11 cellular contexts compared by ENCODE assay signal in genomic region chr20:3902041-3902440, GRCh38. TPM values are rescaled to one million over a fixed set of nuclear protein-coding genes. Genes with fewer than 3 reads are reported as not detected.
DNase-seq lines count a peak whose midpoint lies in the region; ATAC-seq and TF ChIP-seq lines count a peak whose summit lies in the region.
"Had no signal": no experiment of that assay in that cellular context is flagged by ENCODE, and none has a peak within 500 bp of the region (broad histone marks: within the 10 kb centered on the region; RNA-seq: fewer than 3 reads in every experiment).

No MANE protein-coding gene starts in this region.

- peak overlapping the region; percentile 3 for H3K27ac Mint-ChIP-seq in stimulated activated naive CD8-positive, alpha-beta T cell treated with anti-CD3 and anti-CD28 coated beads, Interleukin-15, Interleukin-2, amounts not matched to agents 100 ng/mL and 50 ng/mL, for 24 hours
- peak overlapping the region in 3 of 5 experiments; percentile 17 to 60 (median 47) for H3K27ac Mint-ChIP-seq in brain
- peak overlapping the region in 8 of 10 donors; percentile 18 to 89 (median 72) for H3K27ac Mint-ChIP-seq in naive thymus-derived CD8-positive, alpha-beta T cell

- no peak overlapping the region for H3K4me3 Mint-ChIP-seq in stimulated activated naive CD8-positive, alpha-beta T cell treated with anti-CD3 and anti-CD28 coated beads, Interleukin-15, Interleukin-2, amounts not matched to agents 100 ng/mL and 50 ng/mL, for 24 hours
- H3K4me3 Mint-ChIP-seq in brain, result peak overlapping the region in 1 of 5 experiments; percentile 27
- H3K4me3 Mint-ChIP-seq in naive thymus-derived CD8-positive, alpha-beta T cell, result peak overlapping the region in 5 of 10 donors; percentile 7 to 56 (median 34)

- H3K4me1 Mint-ChIP-seq in stimulated activated naive CD8-positive, alpha-beta T cell treated with anti-CD3 and anti-CD28 coated beads, Interleukin-15, Interleukin-2, amounts not matched to agents 100 ng/mL and 50 ng/mL, for 24 hours (ENCODE audit: low read depth), result peaks cover 83% of the 10 kb centered on the region
- peaks cover 73% of the 10 kb centered on the region for H3K4me1 Mint-ChIP-seq in brain
- H3K4me1 Mint-ChIP-seq in naive thymus-derived CD8-positive, alpha-beta T cell, result peaks cover 27 to 85% (median 72%) of the 10 kb centered on the region in 4 donors

- no peaks in the 10 kb centered on the region for H3K27me3 Mint-ChIP-seq in stimulated activated naive CD8-positive, alpha-beta T cell treated with anti-CD3 and anti-CD28 coated beads, Interleukin-15, Interleukin-2, amounts not matched to agents 100 ng/mL and 50 ng/mL, for 24 hours
- H3K27me3 Mint-ChIP-seq in brain, result no peaks in the 10 kb centered on the region
- H3K27me3 Mint-ChIP-seq in naive thymus-derived CD8-positive, alpha-beta T cell, result no peaks in the 10 kb centered on the region

- DNase-seq in stimulated activated naive CD8-positive, alpha-beta T cell treated with anti-CD3 and anti-CD28 coated beads, Interleukin-15, Interleukin-2, amounts not matched to agents 100 U/mL and 50 U/mL, for 24 hours, result no peak
- no peak for DNase-seq in naive thymus-derived CD8-positive, alpha-beta T cell
- DNase-seq in UCSD-AML1 (lab: John Stamatoyannopoulos, UW; ENCODE audit: unreplicated experiment) (no peak), T-helper 9 cell (no peak), HCEC 1CT (no peak)
- DNase-seq: foreskin keratinocyte, left colon, NCI-H2029 had no signal

- no peaks in the 10 kb centered on the region for H3K9me3 Mint-ChIP-seq in stimulated activated naive CD8-positive, alpha-beta T cell treated with anti-CD3 and anti-CD28 coated beads, Interleukin-15, Interleukin-2, amounts not matched to agents 100 ng/mL and 50 ng/mL, for 24 hours
- peaks cover 0 to 3% (median 0%) of the 10 kb centered on the region in 5 experiments for H3K9me3 Mint-ChIP-seq in brain
- H3K9me3 Mint-ChIP-seq in naive thymus-derived CD8-positive, alpha-beta T cell, result no peaks in the 10 kb centered on the region

- H3K36me3 Mint-ChIP-seq in stimulated activated naive CD8-positive, alpha-beta T cell treated with anti-CD3 and anti-CD28 coated beads, Interleukin-15, Interleukin-2, amounts not matched to agents 100 ng/mL and 50 ng/mL, for 24 hours (ENCODE audit: low read depth), result peaks cover 16% of the 10 kb centered on the region
- H3K36me3 Mint-ChIP-seq in brain, result peaks cover 19% of the 10 kb centered on the region
- H3K36me3 Mint-ChIP-seq in naive thymus-derived CD8-positive, alpha-beta T cell, result peaks cover 0 to 12% (median 1%) of the 10 kb centered on the region in 3 donors

- no peak for TF ChIP-seq CTCF in brain (conservative IDR thresholded peaks at IDR 0.05)

- ATAC-seq in stimulated activated naive CD8-positive, alpha-beta T cell treated with anti-CD3 and anti-CD28 coated beads, Interleukin-15, Interleukin-2, amounts not matched to agents 100 U/mL and 50 U/mL, for 24 hours, result no peak
- ATAC-seq in naive thymus-derived CD8-positive, alpha-beta T cell, result no peak
- no peak for ATAC-seq in GM18520 (IDR thresholded peaks at IDR 0.05; ENCODE audit: unreplicated experiment)
- ATAC-seq: foreskin keratinocyte, left colon had no signal

- POLR2A ChIA-PET in naive thymus-derived CD8-positive, alpha-beta T cell (lab: Charles Lee), result interaction anchor here (0.7 kb wide), 1 partner anchor 82 kb away, joined by 5 read pairs; no protein-coding TSS in a partner anchor

RNA-seq across cellular contexts. Expression of gene PANK2, which starts 12.9 kb away (rescaled TPM):
- 27.7 TPM for polyA plus RNA-seq in brain (ENCODE audit: insufficient read depth, low read depth, low replicate concordance)
- total RNA-seq in naive thymus-derived CD8-positive, alpha-beta T cell, result 10 to 100 TPM; 66.6 to 72.5 TPM
- 10 to 100 TPM; 32.9 to 36.8 (median 36.8) TPM for polyA plus RNA-seq in naive thymus-derived CD8-positive, alpha-beta T cell

RNA-seq across cellular contexts. Expression of gene MAVS, which starts 55.4 kb away (rescaled TPM):
- polyA plus RNA-seq in brain (ENCODE audit: insufficient read depth, low read depth, low replicate concordance), result 20.6 TPM
- total RNA-seq in naive thymus-derived CD8-positive, alpha-beta T cell, result 10 to 100 TPM; 41.9 to 45.7 TPM
- 1 to 10 TPM; 2.2 to 8.5 (median 3.3) TPM for polyA plus RNA-seq in naive thymus-derived CD8-positive, alpha-beta T cell

Comparison
In these comparisons a context has a peak if more than half of its experiments do, and no peak if none do; other contexts are left out.
1. H3K27ac Mint-ChIP-seq: peak in every context shown above with its lines; median percentile 72 in naive thymus-derived CD8-positive, alpha-beta T cell; 47 in brain; 3 in stimulated activated naive CD8-positive, alpha-beta T cell treated with anti-CD3 and anti-CD28 coated beads, Interleukin-15, Interleukin-2, amounts not matched to agents 100 ng/mL and 50 ng/mL, for 24 hours.